ENCODE assay signal across 20 cellular contexts in genomic region chr5:36441215-36441614, GRCh38.
DNase-seq lines count a peak whose midpoint lies in the region; TF ChIP-seq lines count a peak whose summit lies in the region.
"Had no signal": no experiment of that assay in that cellular context is flagged by ENCODE, and none has a peak within 500 bp of the region (broad histone marks: within the 10 kb centered on the region; RNA-seq: fewer than 3 reads in every experiment).

No MANE protein-coding gene starts in this region.

- no peak for TF ChIP-seq POLR2A in esophagus muscularis mucosa (IDR thresholded peaks at IDR 0.05; ENCODE audit: low read depth)

- H3K4me3 Mint-ChIP-seq in Caco-2 (ENCODE audit: unreplicated experiment) (no peak overlapping the region), brain (no peak overlapping the region)
- H3K4me3 Mint-ChIP-seq: B cell, CD14-positive monocyte had no signal

- H3K4me3 ChIP-seq in Caco-2 (ENCODE audit: low read depth, low read length) (no peak overlapping the region), MG63 (no peak overlapping the region), esophagus muscularis mucosa (no peak overlapping the region)

- H3K27ac ChIP-seq in esophagus muscularis mucosa (replicated peaks in 1 of 4): no peak overlapping the region

- no peaks in the 10 kb centered on the region for H3K36me3 ChIP-seq in Caco-2 (ENCODE audit: control insufficient read depth, insufficient read depth, low read length)
- no peaks in the 10 kb centered on the region for H3K36me3 ChIP-seq in MG63
- no peaks in the 10 kb centered on the region for H3K36me3 ChIP-seq in esophagus muscularis mucosa

- CTCF ChIA-PET in Caco-2 (lab: Charles Lee): interaction anchor here (0.6 to 1.2 kb wide), 2 partner anchors 22 to 249 kb away, joined by 3 to 4 read pairs; no protein-coding TSS in a partner anchor

- POLR2A ChIA-PET in Caco-2 (lab: Charles Lee): no interaction called here

- WGBS in esophagus muscularis mucosa: 83% methylated on average over 1 of the region's 1 CpG

- H3K9me3 Mint-ChIP-seq in Caco-2 (ENCODE audit: unreplicated experiment): peaks cover 18% of the 10 kb centered on the region
- peaks cover 0 to 3% (median 0%) of the 10 kb centered on the region in 5 experiments for H3K9me3 Mint-ChIP-seq in brain

- TF ChIP-seq CTCF in Caco-2 (IDR thresholded peaks at IDR 0.05; ENCODE audit: insufficient read depth in 1 of 2, low read depth in 1 of 2, low read length in 1 of 2, severe bottlenecking in 1 of 2, unreplicated experiment in 1 of 2) (no peak), brain (conservative IDR thresholded peaks at IDR 0.05) (no peak), esophagus muscularis mucosa (IDR thresholded peaks at IDR 0.05) (no peak)

- H3K27ac Mint-ChIP-seq in Caco-2 (ENCODE audit: unreplicated experiment) (peak overlapping the region; percentile 61), brain (peak overlapping the region; percentile 62 to 94 (median 86))
- H3K27ac Mint-ChIP-seq: B cell, CD14-positive monocyte had no signal

- H3K27me3 Mint-ChIP-seq in Caco-2 (ENCODE audit: insufficient read depth, unreplicated experiment): no peaks in the 10 kb centered on the region
- no peaks in the 10 kb centered on the region for H3K27me3 Mint-ChIP-seq in brain

- no TSS peak for BruUV-seq in Caco-2 (replicated peaks; lab: Mats Ljungman, UMichigan)

- H3K9me3 ChIP-seq in Caco-2: peaks cover 4% of the 10 kb centered on the region
- H3K9me3 ChIP-seq in MG63: no peaks in the 10 kb centered on the region
- H3K9me3 ChIP-seq in esophagus muscularis mucosa: no peaks in the 10 kb centered on the region

- intact Hi-C loops in Caco-2 (cut with micrococcal nuclease; ENCODE audit: unreplicated experiment): no loop called here
- intact Hi-C loops in esophagus muscularis mucosa (cut with DNase I): no loop called here

- H3K4me1 ChIP-seq in Caco-2 (peaks cover 63% of the 10 kb centered on the region), esophagus muscularis mucosa (peaks cover 0 to 7% (median 3%) of the 10 kb centered on the region in 4 donors)

- no peaks in the 10 kb centered on the region for H3K27me3 ChIP-seq in Caco-2 (replicated peaks; ENCODE audit: control insufficient read depth, insufficient read depth, low read length)
- no peaks in the 10 kb centered on the region for H3K27me3 ChIP-seq in MG63
- H3K27me3 ChIP-seq in esophagus muscularis mucosa: no peaks in the 10 kb centered on the region

- DNase-seq in Caco-2 (no peak), medulla oblongata (ENCODE audit: extremely low spot score) (peak; percentile 57), pons (ENCODE audit: low spot score) (peak; percentile 50), MG63 (no peak), glomerular visceral epithelial cell (ENCODE audit: extremely low spot score) (no peak), esophagus muscularis mucosa (ENCODE audit: extremely low spot score) (no peak), HuH-7 (ENCODE audit: low spot score) (no peak)
- DNase-seq: DMS53, EL, IMR-90, NCI-H1417, NCI-H1694 treated with DMSO at 0.1 percent for 48 hours, NCI-H2081 treated with DMSO at 0.1 percent for 48 hours, NCI-H2171 treated with DMSO at 0.1 percent for 48 hours, NCI-H524 treated with DMSO at 0.1 percent for 48 hours, NCI-H82, OCI-M1 had no signal

- H3K36me3 Mint-ChIP-seq in Caco-2 (ENCODE audit: insufficient read depth, unreplicated experiment) (peaks cover 14% of the 10 kb centered on the region), brain (no peaks in the 10 kb centered on the region)
- H3K36me3 Mint-ChIP-seq: CD14-positive monocyte had no signal

- no peak for TF ChIP-seq EP300 in esophagus muscularis mucosa (IDR thresholded peaks at IDR 0.05)

- H3K4me1 Mint-ChIP-seq in Caco-2 (ENCODE audit: low read depth, unreplicated experiment) (peaks cover 43% of the 10 kb centered on the region), brain (peaks cover 66% of the 10 kb centered on the region)
- H3K4me1 Mint-ChIP-seq: B cell had no signal

Comparison
In these comparisons a context has a peak if more than half of its experiments do, and no peak if none do; other contexts are left out.
1. DNase-seq: peak in medulla oblongata (single experiment) and pons (single experiment); none in Caco-2 (0 of 2), MG63 (single experiment), glomerular visceral epithelial cell (single experiment), esophagus muscularis mucosa (single experiment) and HuH-7 (single experiment).